In the genomic region with DNA sequence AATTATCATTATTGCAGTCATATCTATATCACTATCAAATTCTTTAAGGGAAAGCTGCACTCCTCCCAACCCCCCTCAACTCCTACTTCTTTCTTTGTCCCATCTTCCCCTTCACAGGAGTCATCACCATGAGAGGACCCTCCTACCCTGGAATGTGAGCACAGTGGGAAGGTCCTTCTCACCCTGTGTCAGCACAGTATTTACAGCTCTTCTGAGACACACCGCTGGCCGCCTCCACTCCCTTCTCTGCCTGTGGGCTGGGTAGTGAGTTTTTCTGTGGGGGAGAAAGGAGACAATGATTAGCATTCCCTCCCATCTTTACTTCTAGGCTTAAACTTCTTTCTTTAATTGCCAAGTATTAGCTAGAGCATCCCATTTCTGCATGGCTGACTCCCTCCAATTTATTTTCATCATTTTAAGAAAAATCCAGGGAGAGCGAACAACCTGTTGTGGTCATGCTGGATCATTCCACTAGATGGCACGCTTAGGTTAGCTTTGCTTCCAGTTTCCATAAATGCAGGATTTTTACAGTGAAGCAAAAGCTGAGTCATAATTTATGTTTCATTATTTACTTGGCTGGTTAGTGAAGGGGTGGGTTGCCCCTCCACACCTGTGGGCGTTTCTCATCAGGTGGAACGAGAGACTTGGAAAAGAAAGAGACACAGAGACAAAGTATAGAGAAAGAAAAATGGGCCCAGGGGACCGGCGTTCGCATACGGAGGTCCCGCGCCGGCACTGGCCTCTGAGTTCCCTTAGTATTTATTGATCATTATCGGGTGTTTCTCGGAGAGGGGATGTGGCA, we compare ENCODE assay signal across 8 cellular contexts.
DNase-seq lines count a peak whose midpoint lies in the region; ATAC-seq lines count a peak whose summit lies in the region.

No MANE protein-coding gene starts in this region.

- H3K4me1 Mint-ChIP-seq in activated CD4-positive, alpha-beta memory T cell treated with anti-CD3 and anti-CD28 coated beads, Interleukin-2, amount 10 ng/mL, durations not matched to agents 7 days and 5 days, result peaks cover 7% of the 10 kb centered on the region
- H3K4me1 Mint-ChIP-seq in natural killer cell treated with Interleukin-12 subunit alpha and Interleukin-12 subunit beta and Interleukin-15 and Interleukin-18, amount 100 ng/mL, for 72 hours (ENCODE audit: low read depth in 2 of 2), result peaks cover 29 to 32% of the 10 kb centered on the region in 2 donors

- no peaks in the 10 kb centered on the region for H3K36me3 Mint-ChIP-seq in activated CD4-positive, alpha-beta memory T cell treated with anti-CD3 and anti-CD28 coated beads, Interleukin-2, amount 10 ng/mL, durations not matched to agents 7 days and 5 days (ENCODE audit: low read depth)
- no peaks in the 10 kb centered on the region for H3K36me3 Mint-ChIP-seq in natural killer cell treated with Interleukin-12 subunit alpha and Interleukin-12 subunit beta and Interleukin-15 and Interleukin-18, amount 100 ng/mL, for 72 hours

- H3K36me3 ChIP-seq in aorta (ENCODE audit: control insufficient read depth in 1 of 2, insufficient read depth in 2 of 2, low read length in 1 of 2), result no peaks in the 10 kb centered on the region

- H3K27me3 ChIP-seq in aorta (ENCODE audit: control insufficient read depth in 1 of 2, insufficient read depth in 2 of 2, low read length in 1 of 2), result no peaks in the 10 kb centered on the region

- peak overlapping the region; percentile 58 for H3K4me3 Mint-ChIP-seq in activated CD4-positive, alpha-beta memory T cell treated with anti-CD3 and anti-CD28 coated beads, Interleukin-2, amount 10 ng/mL, durations not matched to agents 7 days and 5 days
- peak overlapping the region; percentile 89 for H3K4me3 Mint-ChIP-seq in natural killer cell treated with Interleukin-12 subunit alpha and Interleukin-12 subunit beta and Interleukin-15 and Interleukin-18, amount 100 ng/mL, for 72 hours

- peak overlapping the region; percentile 10 to 41 for H3K4me3 ChIP-seq in aorta (ENCODE audit: low read length in 2 of 2)

- no peak overlapping the region for H3K27ac ChIP-seq in aorta (ENCODE audit: low read depth in 1 of 2, low read length in 2 of 2)

- no peaks in the 10 kb centered on the region for H3K9me3 Mint-ChIP-seq in activated CD4-positive, alpha-beta memory T cell treated with anti-CD3 and anti-CD28 coated beads, Interleukin-2, amount 10 ng/mL, durations not matched to agents 7 days and 5 days
- no peaks in the 10 kb centered on the region for H3K9me3 Mint-ChIP-seq in natural killer cell treated with Interleukin-12 subunit alpha and Interleukin-12 subunit beta and Interleukin-15 and Interleukin-18, amount 100 ng/mL, for 72 hours

- DNase-seq in CD1c-positive myeloid dendritic cell (ENCODE audit: extremely low spot score) (peak; percentile 60), NCI-H2081 (lab: John Stamatoyannopoulos, UW) (peak; percentile 58 to 65), fibroblast of the conjunctiva (ENCODE audit: low read depth) (peak; percentile 54), aorta (no peak)
- DNase-seq in activated CD4-positive, alpha-beta memory T cell treated with anti-CD3 and anti-CD28 coated beads, Interleukin-2, amount 10 ng/mL, durations not matched to agents 7 days and 5 days, result peak; percentile 17
- DNase-seq in natural killer cell treated with Interleukin-12 subunit alpha and Interleukin-12 subunit beta and Interleukin-15 and Interleukin-18, amount 100 ng/mL, for 72 hours (ENCODE audit: low spot score), result no peak

- WGBS in aorta, 2 donors, result 13 to 14% methylated on average over 15 of the region's 15 CpGs

- CTCF ChIA-PET in activated CD4-positive, alpha-beta memory T cell treated with anti-CD3 and anti-CD28 coated beads, Interleukin-2, amount 10 ng/mL, durations not matched to agents 7 days and 5 days (lab: Charles Lee), result interaction anchor here (0.8 to 1.5 kb wide), 6 partner anchors 28 to 484 kb away, joined by 3 to 5 read pairs (median 4); no protein-coding TSS in a partner anchor

- ATAC-seq in GM18868 (IDR thresholded peaks at IDR 0.05; ENCODE audit: unreplicated experiment) (peak; percentile 98), HG03045 (IDR thresholded peaks at IDR 0.05; ENCODE audit: unreplicated experiment) (peak; percentile 94), aorta (ENCODE audit: low FRiP score) (peak; percentile 76)
- ATAC-seq in natural killer cell treated with Interleukin-12 subunit alpha and Interleukin-12 subunit beta and Interleukin-15 and Interleukin-18, amount 100 ng/mL, for 72 hours, result peak; percentile 59 to 83

- peaks cover 2% of the 10 kb centered on the region for H3K27me3 Mint-ChIP-seq in activated CD4-positive, alpha-beta memory T cell treated with anti-CD3 and anti-CD28 coated beads, Interleukin-2, amount 10 ng/mL, durations not matched to agents 7 days and 5 days
- no peaks in the 10 kb centered on the region for H3K27me3 Mint-ChIP-seq in natural killer cell treated with Interleukin-12 subunit alpha and Interleukin-12 subunit beta and Interleukin-15 and Interleukin-18, amount 100 ng/mL, for 72 hours

- no peak overlapping the region for H3K27ac Mint-ChIP-seq in activated CD4-positive, alpha-beta memory T cell treated with anti-CD3 and anti-CD28 coated beads, Interleukin-2, amount 10 ng/mL, durations not matched to agents 7 days and 5 days
- H3K27ac Mint-ChIP-seq in natural killer cell treated with Interleukin-12 subunit alpha and Interleukin-12 subunit beta and Interleukin-15 and Interleukin-18, amount 100 ng/mL, for 72 hours, result peak overlapping the region; percentile 28 to 71

- intact Hi-C loops in aorta (cut with DNase I), result loop anchor here (5.0 kb wide), 3 partner anchors 399 to 454 kb away; a partner anchor contains a TSS

- POLR2A ChIA-PET in activated CD4-positive, alpha-beta memory T cell treated with anti-CD3 and anti-CD28 coated beads, Interleukin-2, amount 10 ng/mL, durations not matched to agents 7 days and 5 days (lab: Charles Lee), result no interaction called here

- no peaks in the 10 kb centered on the region for H3K4me1 ChIP-seq in aorta (ENCODE audit: control insufficient read depth in 1 of 2, insufficient read depth in 2 of 2, low read length in 2 of 2)

- H3K9me3 ChIP-seq in aorta (ENCODE audit: control insufficient read depth, low read length), result no peaks in the 10 kb centered on the region

Comparison
In these comparisons a context has a peak if more than half of its experiments do, and no peak if none do; other contexts are left out.
1. DNase-seq: peak in CD1c-positive myeloid dendritic cell (single experiment), NCI-H2081 (2 of 2), activated CD4-positive, alpha-beta memory T cell treated with anti-CD3 and anti-CD28 coated beads, Interleukin-2, amount 10 ng/mL, durations not matched to agents 7 days and 5 days (single experiment) and fibroblast of the conjunctiva (single experiment); none in natural killer cell treated with Interleukin-12 subunit alpha and Interleukin-12 subunit beta and Interleukin-15 and Interleukin-18, amount 100 ng/mL, for 72 hours (single experiment) and aorta (0 of 2).
2. Peak in every context shown above with its lines, with median percentiles within 50 percentile points of each other: ATAC-seq.